ENCODE assay signal across 1 cellular context in genomic region chr4:86338521-86338920, GRCh38.
TF ChIP-seq lines count a peak whose summit lies in the region.

No MANE protein-coding gene starts in this region.

TF ChIP-seq in IMR-90, 13 proteins besides CTCF, POLR2A, EP300 and RAD21:
- no peak for TF ChIP-seq ELK1 (IDR thresholded peaks at IDR 0.05; ENCODE audit: borderline replicate concordance, low read depth, low read length)
- no peak for TF ChIP-seq SMC3 (IDR thresholded peaks at IDR 0.05; ENCODE audit: low read depth, low read length)
- no peak for TF ChIP-seq MAZ (IDR thresholded peaks at IDR 0.05; ENCODE audit: borderline replicate concordance, low read depth, low read length)
- TF ChIP-seq RFX5 (IDR thresholded peaks at IDR 0.05; ENCODE audit: low read depth, low read length), result no peak
TF ChIP-seq in IMR-90: peak in this region for 0.
